ENCODE assay signal across 26 cellular contexts in the genomic region with DNA sequence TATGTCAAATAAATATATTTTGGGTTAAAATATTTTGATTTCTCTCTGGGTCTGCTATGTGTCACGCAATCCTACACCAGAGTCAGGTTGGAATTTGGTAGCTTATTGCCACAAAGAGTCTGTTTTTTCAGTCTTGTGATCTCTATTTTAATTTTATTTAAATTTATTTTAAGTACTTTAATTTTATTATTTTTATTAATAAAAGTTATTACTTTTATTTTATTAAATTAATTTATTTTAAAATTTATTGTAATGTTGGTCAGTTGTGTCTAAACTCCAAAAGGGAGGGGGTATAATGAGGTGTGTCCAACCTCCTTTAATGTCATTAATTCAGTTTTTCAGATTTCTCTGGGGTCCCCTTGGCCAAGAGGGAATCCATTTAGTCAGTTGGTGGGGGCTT. TPM values are rescaled to one million over a fixed set of nuclear protein-coding genes. Genes with fewer than 3 reads are reported as not detected.
DNase-seq lines count a peak whose midpoint lies in the region; FAIRE-seq and TF ChIP-seq lines count a peak whose summit lies in the region.
"Had no signal": no experiment of that assay in that cellular context is flagged by ENCODE, and none has a peak within 500 bp of the region (broad histone marks: within the 10 kb centered on the region; RNA-seq: fewer than 3 reads in every experiment).

No MANE protein-coding gene starts in this region.

- H3K9me3 ChIP-seq in kidney (ENCODE audit: control insufficient read depth in 1 of 2, low read length in 2 of 2) (no peaks in the 10 kb centered on the region), neutrophil (no peaks in the 10 kb centered on the region)
- H3K9me3 ChIP-seq: BE2C had no signal

- H3K36me3 ChIP-seq in kidney (ENCODE audit: control insufficient read depth in 1 of 2, insufficient read depth in 2 of 2, low read length in 2 of 2) (no peaks in the 10 kb centered on the region), neutrophil (no peaks in the 10 kb centered on the region)
- H3K36me3 ChIP-seq: BE2C, BLaER1 had no signal

- H3K4me1 ChIP-seq in kidney (ENCODE audit: control insufficient read depth in 1 of 2, insufficient read depth in 1 of 2, low read depth in 1 of 2, low read length in 2 of 2) (no peaks in the 10 kb centered on the region), neutrophil (ENCODE audit: control insufficient read depth in 1 of 2, insufficient read depth in 1 of 2, low read depth in 1 of 2, low read length in 1 of 2) (peaks cover 99 to 100% of the 10 kb centered on the region in 2 experiments)
- H3K4me1 ChIP-seq: BE2C had no signal

- no peak overlapping the region for H3K4me3 ChIP-seq in kidney (ENCODE audit: low read length in 2 of 2)
- no peak overlapping the region for H3K4me3 ChIP-seq in neutrophil (ENCODE audit: low read depth in 1 of 2, low read length in 1 of 2)
- H3K4me3 ChIP-seq: BLaER1, GM12878 had no signal

- H3K9ac ChIP-seq in kidney (ENCODE audit: low read length in 2 of 2): no peak overlapping the region
- H3K9ac ChIP-seq: BLaER1 had no signal

- peak; percentile 29 for FAIRE-seq in A204.1 (lab: Jason Lieb, UNC)
- FAIRE-seq in endometrium (lab: Jason Lieb, UNC): peak; percentile 45
- FAIRE-seq in kidney (lab: Jason Lieb, UNC): peak; percentile 15
- FAIRE-seq: GM12878, GM12892, GM19239 had no signal

- H3K27ac ChIP-seq in kidney (ENCODE audit: low read depth in 2 of 2, low read length in 2 of 2) (no peak overlapping the region), neutrophil (peak overlapping the region; percentile 10)
- H3K27ac ChIP-seq: 22Rv1, BLaER1 had no signal

- TF ChIP-seq CTCF in kidney (IDR thresholded peaks at IDR 0.05; ENCODE audit: borderline replicate concordance, extremely low read depth, insufficient read depth) (no peak), neutrophil (IDR thresholded peaks at IDR 0.05) (no peak), GM13976 (IDR thresholded peaks at IDR 0.05; ENCODE audit: borderline replicate concordance, control extremely low read depth, extremely low read depth, insufficient read depth, missing control alignments) (no peak)

- intact Hi-C loops in kidney (cut with DNase I): no loop called here

- DNase-seq in kidney: no peak
- no peak for DNase-seq in RKO (ENCODE audit: low spot score)
- no peak for DNase-seq in activated T-cell treated with anti-CD3 and anti-CD28 coated beads, Interleukin-2, amount 50 U/mL, for 48 hours
- no peak for DNase-seq in GM13976 (ENCODE audit: low spot score)
- DNase-seq: ACHN; BE2C; C1 segment of cervical spinal cord; CD4-positive, alpha-beta memory T cell; CD4-positive, CD25-positive, alpha-beta regulatory T cell; CD8-positive, alpha-beta memory T cell; COR-L47; DMS 273 treated with DMSO at 0.1 percent for 48 hours; DMS153; DMS53; DMS79; DND-41; EL; GDM1 had no signal

- in situ Hi-C loops in GM13976 (cut with MboI; ENCODE audit: low sequenced_read_pairs, unreplicated experiment): no loop called here

- no peaks in the 10 kb centered on the region for H3K27me3 ChIP-seq in neutrophil
- H3K27me3 ChIP-seq: BLaER1 had no signal

RNA-seq across cellular contexts. Expression of gene RAB18, which starts 42.8 kb away (rescaled TPM):
- total RNA-seq in kidney: 113 TPM
- 57.9 TPM for polyA plus RNA-seq in kidney (ENCODE audit: insufficient read depth, low read depth, low replicate concordance)
